ENCODE assay signal across 27 cellular contexts in the genomic region with DNA sequence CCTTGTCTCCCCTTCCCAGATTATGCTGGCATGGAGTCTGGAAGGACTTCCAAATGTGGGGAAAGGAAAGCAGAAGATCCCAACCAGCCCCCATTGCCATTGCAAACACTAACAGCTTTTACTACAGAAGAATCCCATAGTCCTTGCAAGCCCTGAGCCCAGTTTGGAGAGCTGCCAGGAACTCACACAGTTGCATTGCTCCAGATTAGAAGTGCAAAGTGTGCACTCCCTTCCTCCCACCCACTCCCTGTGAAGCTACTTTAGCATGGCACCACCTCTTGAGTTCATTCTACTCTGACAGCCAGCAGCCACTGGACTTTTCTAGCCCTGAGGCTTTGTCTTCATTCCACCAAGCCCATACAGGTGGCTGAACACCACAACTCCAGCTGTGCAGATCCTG.
"Had no signal": no experiment of that assay in that cellular context is flagged by ENCODE, and none has a peak within 500 bp of the region (broad histone marks: within the 10 kb centered on the region; RNA-seq: fewer than 3 reads in every experiment).

No MANE protein-coding gene starts in this region.

- H3K36me3 Mint-ChIP-seq: memory B cell; stimulated activated effector memory CD8-positive, alpha-beta T cell treated with anti-CD3 and anti-CD28 coated beads, Interleukin-12 subunit alpha, Interleukin-12 subunit beta, amount 100 ng/mL, for 72 hours; type B pancreatic cell had no signal

- ATAC-seq: esophagus mucosa; foreskin keratinocyte; gastroesophageal sphincter; heart left ventricle; left lobe of liver; natural killer cell; psoas muscle; sciatic nerve; stimulated activated effector memory CD8-positive, alpha-beta T cell treated with anti-CD3 and anti-CD28 coated beads, Interleukin-12 subunit alpha, Interleukin-12 subunit beta, amount 100 ng/mL, for 72 hours had no signal

- H3K4me3 Mint-ChIP-seq: central memory CD8-positive, alpha-beta T cell; dendritic cell treated with granulocyte-macrophage colony-stimulating factor and Interleukin-4, amounts not matched to agents 40 ng/mL and 50 ng/mL, for 4 days; endodermal cell; immature natural killer cell; memory B cell; natural killer cell; stimulated activated effector memory CD8-positive, alpha-beta T cell treated with anti-CD3 and anti-CD28 coated beads, Interleukin-12 subunit alpha, Interleukin-12 subunit beta, amount 100 ng/mL, for 72 hours; type B pancreatic cell had no signal

- H3K27me3 Mint-ChIP-seq: dendritic cell treated with granulocyte-macrophage colony-stimulating factor and Interleukin-4, amounts not matched to agents 40 ng/mL and 50 ng/mL, for 4 days; type B pancreatic cell had no signal

- DNase-seq: colonic mucosa; effector CD8-positive, alpha-beta T cell; endodermal cell; foreskin keratinocyte; heart left ventricle; hippocampal formation; immature natural killer cell; islet precursor cell; kidney glomerular epithelial cell; natural killer cell; occipital lobe; ovary; psoas muscle; stimulated activated CD4-positive, alpha-beta T cell treated with anti-CD3 and anti-CD28 coated beads, Interleukin-2, amount 100 ng/mL, for 24 hours; stimulated activated CD4-positive, alpha-beta T cell treated with anti-CD3 and anti-CD28 coated beads, Interleukin-4, amount 100 ng/mL, for 24 hours; stimulated activated naive CD4-positive, alpha-beta T cell treated with Interleukin-2 at 50 U/mL for 16 hours had no signal

- H3K4me1 Mint-ChIP-seq: central memory CD8-positive, alpha-beta T cell; endodermal cell; immature natural killer cell; memory B cell; natural killer cell; stimulated activated effector memory CD8-positive, alpha-beta T cell treated with anti-CD3 and anti-CD28 coated beads, Interleukin-12 subunit alpha, Interleukin-12 subunit beta, amount 100 ng/mL, for 72 hours had no signal

- H3K4me3 ChIP-seq: colonic mucosa, gastroesophageal sphincter, heart left ventricle, lung, ovary, psoas muscle had no signal

- H3K9me3 ChIP-seq: colonic mucosa, ovary had no signal

- H3K27ac Mint-ChIP-seq: dendritic cell treated with granulocyte-macrophage colony-stimulating factor and Interleukin-4, amounts not matched to agents 40 ng/mL and 50 ng/mL, for 4 days; endodermal cell; immature natural killer cell; memory B cell; natural killer cell; stimulated activated effector memory CD8-positive, alpha-beta T cell treated with anti-CD3 and anti-CD28 coated beads, Interleukin-12 subunit alpha, Interleukin-12 subunit beta, amount 100 ng/mL, for 72 hours; type B pancreatic cell had no signal

- H3K4me1 ChIP-seq: colonic mucosa, foreskin keratinocyte, gastroesophageal sphincter, heart left ventricle, psoas muscle had no signal

- H3K27me3 ChIP-seq: colonic mucosa, foreskin keratinocyte, gastroesophageal sphincter, heart left ventricle, ovary had no signal

- H3K36me3 ChIP-seq: colonic mucosa, gastroesophageal sphincter, heart left ventricle, ovary had no signal

- H3K27ac ChIP-seq: colonic mucosa, epithelial cell of prostate, foreskin keratinocyte, gastroesophageal sphincter, heart left ventricle, ovary, psoas muscle had no signal
